19 cellular contexts compared by ENCODE assay signal in the genomic region with DNA sequence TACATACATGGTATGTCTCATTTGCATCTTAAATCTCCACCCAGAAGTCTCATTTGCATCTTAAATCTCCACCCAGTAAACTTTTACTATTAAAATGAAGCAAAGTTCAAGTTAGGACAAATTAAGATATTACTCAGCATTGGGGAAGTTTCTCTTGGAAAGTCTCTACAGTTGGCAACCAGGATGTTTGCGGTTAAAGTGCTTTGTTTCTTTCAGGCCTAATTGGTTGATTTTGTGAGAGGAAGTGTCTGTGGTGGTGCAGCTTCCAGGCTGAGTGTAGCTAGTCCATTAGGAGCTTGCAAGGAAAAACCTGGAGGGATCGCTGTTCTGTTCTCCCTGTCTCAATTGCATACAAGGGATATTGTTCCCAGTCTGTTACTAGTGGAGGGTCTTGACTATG.
A peak's percentile ranks its signal among the peaks of the same experiment; 100 is the strongest.
DNase-seq lines count a peak whose midpoint lies in the region; ATAC-seq, FAIRE-seq and TF ChIP-seq lines count a peak whose summit lies in the region.
"Had no signal": no experiment of that assay in that cellular context is flagged by ENCODE, and none has a peak within 500 bp of the region (broad histone marks: within the 10 kb centered on the region; RNA-seq: fewer than 3 reads in every experiment).

No MANE protein-coding gene starts in this region.

- peak overlapping the region in 7 of 11 experiments; percentile 2 to 72 (median 33); a peak in 10 of 22 replicates for H3K4me2 ChIP-seq in BLaER1 treated with 17β-estradiol and CSF1 and Interleukin-3, amounts not matched to agents 10 nM and 100 nM
- H3K4me2 ChIP-seq in SK-N-SH: no peak overlapping the region

- peak overlapping the region in 2 of 11 experiments; percentile 12 to 52; a peak in 3 of 22 replicates for H3K27ac ChIP-seq in BLaER1 treated with 17β-estradiol and CSF1 and Interleukin-3, amounts not matched to agents 10 nM and 100 nM
- peak overlapping the region; percentile 78 for H3K27ac ChIP-seq in HL-60 (replicated peaks)
- no peak overlapping the region for H3K27ac ChIP-seq in SK-N-SH (ENCODE audit: low read depth in 2 of 2, low read length in 1 of 2)
- H3K27ac ChIP-seq: gastrocnemius medialis had no signal

- intact Hi-C loops in left cardiac atrium (cut with DNase I): no loop called here
- intact Hi-C loops in activated naive CD4-positive, alpha-beta T cell treated with anti-CD3 and anti-CD28 coated beads for 36 hours (cut with micrococcal nuclease): no loop called here

- H3K9me3 Mint-ChIP-seq in activated naive CD4-positive, alpha-beta T cell treated with anti-CD3 and anti-CD28 coated beads for 36 hours: peaks cover 5% of the 10 kb centered on the region

- H3K9me2 ChIP-seq in SK-N-SH: 0 out of 2 replicates have a peak, but pooled peaks cover 3% of the 10 kb centered on the region

- H3K4me1 ChIP-seq in BLaER1 treated with 17β-estradiol and CSF1 and Interleukin-3, amounts not matched to agents 10 nM and 100 nM: peaks cover 0 to 23% (median 4%) of the 10 kb centered on the region in 10 experiments; a peak in 10 of 20 replicates
- no peaks in the 10 kb centered on the region for H3K4me1 ChIP-seq in SK-N-SH (ENCODE audit: control insufficient read depth in 1 of 2, insufficient read depth in 2 of 2, low read depth in 1 of 2, low read length in 1 of 2)
- H3K4me1 ChIP-seq: gastrocnemius medialis had no signal

- WGBS in SK-N-SH (ENCODE audit: low lambda C conversion rate): 21% methylated on average over 2 of the region's 2 CpGs

- no peak overlapping the region for H2AFZ ChIP-seq in SK-N-SH (ENCODE audit: low read depth)

- TF ChIP-seq EP300 in SK-N-SH (IDR thresholded peaks at IDR 0.05; ENCODE audit: borderline replicate concordance in 1 of 2, low read depth in 1 of 2, low read length in 1 of 2): no peak

- no peak overlapping the region for H3K4me3 ChIP-seq in BLaER1 treated with 17β-estradiol and CSF1 and Interleukin-3, amounts not matched to agents 10 nM and 100 nM
- H3K4me3 ChIP-seq in HL-60 (replicated peaks; ENCODE audit: insufficient read depth, low read length): no peak overlapping the region
- no peak overlapping the region for H3K4me3 ChIP-seq in SK-N-SH (ENCODE audit: low read depth in 2 of 2, low read length in 1 of 2)
- H3K4me3 ChIP-seq: gastrocnemius medialis had no signal

- ATAC-seq in left cardiac atrium: peak; percentile 61 to 78
- no peak for ATAC-seq in HG02588 (IDR thresholded peaks at IDR 0.05; ENCODE audit: unreplicated experiment)
- ATAC-seq: gastrocnemius medialis; stimulated activated memory B cell treated with anti-CD40 and anti-IgM and Interleukin-4, amounts not matched to agents 10 μg/mL and 1 μg/mL and 100 μg/mL, for 72 hours had no signal

- H4K20me1 ChIP-seq in BLaER1 treated with 17β-estradiol and CSF1 and Interleukin-3, amounts not matched to agents 10 nM and 100 nM: no peaks in the 10 kb centered on the region
- no peaks in the 10 kb centered on the region for H4K20me1 ChIP-seq in SK-N-SH (ENCODE audit: insufficient read depth)

- no peak for FAIRE-seq in H54 (lab: Jason Lieb, UNC)
- FAIRE-seq: GM18507, kidney had no signal

- CTCF ChIA-PET in SK-N-SH (lab: Yijun Ruan, JAX): no interaction called here
- CTCF ChIA-PET in activated naive CD4-positive, alpha-beta T cell treated with anti-CD3 and anti-CD28 coated beads for 36 hours (lab: Charles Lee): no interaction called here

- POLR2A ChIA-PET in SK-N-SH (lab: Yijun Ruan, JAX): interaction anchor here (0.6 kb wide), 1 partner anchor 55 kb away, joined by 3 read pairs; no protein-coding TSS in a partner anchor

- no peak for TF ChIP-seq POLR2A in H54 (IDR thresholded peaks at IDR 0.05; ENCODE audit: low read depth, low read length)

- H3K36me3 ChIP-seq in BLaER1 treated with 17β-estradiol and CSF1 and Interleukin-3, amounts not matched to agents 10 nM and 100 nM: no peaks in the 10 kb centered on the region
- no peaks in the 10 kb centered on the region for H3K36me3 ChIP-seq in SK-N-SH (replicated peaks in 1 of 2; ENCODE audit: control insufficient read depth in 1 of 2, insufficient read depth in 2 of 2, low read length in 1 of 2)
- H3K36me3 ChIP-seq: gastrocnemius medialis had no signal

- H3K27ac Mint-ChIP-seq in activated naive CD4-positive, alpha-beta T cell treated with anti-CD3 and anti-CD28 coated beads for 36 hours: no peak overlapping the region
- H3K27ac Mint-ChIP-seq: naive B cell; stimulated activated memory B cell treated with anti-CD40 and anti-IgM and Interleukin-4, amounts not matched to agents 10 μg/mL and 1 μg/mL and 100 μg/mL, for 72 hours had no signal

- H3K9me3 ChIP-seq in BLaER1 treated with 17β-estradiol and CSF1 and Interleukin-3, amounts not matched to agents 10 nM and 100 nM (replicated peaks in 1 of 11): peaks cover 0 to 8% (median 4%) of the 10 kb centered on the region in 11 experiments; a peak in 5 of 22 replicates
- H3K9me3 ChIP-seq in SK-N-SH: no peaks in the 10 kb centered on the region
- H3K9me3 ChIP-seq: gastrocnemius medialis had no signal

- DNase-seq in HL-60 (ENCODE audit: low read depth in 1 of 2, low spot score in 1 of 2): peak; percentile 13 to 54
- DNase-seq in UCSD-AML1 (lab: John Stamatoyannopoulos, UW; ENCODE audit: unreplicated experiment): peak; percentile 41
- DNase-seq in left cardiac atrium: no peak
- no peak for DNase-seq in SK-N-SH
- no peak for DNase-seq in H54 (ENCODE audit: insufficient read length, low spot score)
- no peak for DNase-seq in activated naive CD4-positive, alpha-beta T cell treated with anti-CD3 and anti-CD28 coated beads for 36 hours
- DNase-seq: activated CD4-positive, alpha-beta T cell treated with anti-CD3 and anti-CD28 coated beads for 1 hour; C1 segment of cervical spinal cord; gastrocnemius medialis; kidney; naive B cell; NCI-H187; NCI-H69; retina; stimulated activated CD4-positive, alpha-beta T cell treated with anti-CD3 and anti-CD28 coated beads, Interleukin-4, amount 100 ng/mL, for 1 hour had no signal

- H3K4me1 Mint-ChIP-seq in activated naive CD4-positive, alpha-beta T cell treated with anti-CD3 and anti-CD28 coated beads for 36 hours (ENCODE audit: low read depth): no peaks in the 10 kb centered on the region
- H3K4me1 Mint-ChIP-seq: stimulated activated memory B cell treated with anti-CD40 and anti-IgM and Interleukin-4, amounts not matched to agents 10 μg/mL and 1 μg/mL and 100 μg/mL, for 72 hours had no signal

- TF ChIP-seq CTCF in HL-60 (IDR thresholded peaks at IDR 0.05; ENCODE audit: insufficient read depth, low read length): no peak
- no peak for TF ChIP-seq CTCF in SK-N-SH (IDR thresholded peaks at IDR 0.05)

- H3K4me3 Mint-ChIP-seq in activated naive CD4-positive, alpha-beta T cell treated with anti-CD3 and anti-CD28 coated beads for 36 hours: no peak overlapping the region
- H3K4me3 Mint-ChIP-seq: naive B cell; stimulated activated memory B cell treated with anti-CD40 and anti-IgM and Interleukin-4, amounts not matched to agents 10 μg/mL and 1 μg/mL and 100 μg/mL, for 72 hours had no signal

- no peaks in the 10 kb centered on the region for H3F3A ChIP-seq in SK-N-SH (replicated peaks; ENCODE audit: insufficient read depth)

- no peaks in the 10 kb centered on the region for H3K79me2 ChIP-seq in SK-N-SH (ENCODE audit: insufficient read depth)

- H3K36me3 Mint-ChIP-seq in activated naive CD4-positive, alpha-beta T cell treated with anti-CD3 and anti-CD28 coated beads for 36 hours (ENCODE audit: low read depth): no peaks in the 10 kb centered on the region
- H3K36me3 Mint-ChIP-seq: naive B cell; stimulated activated memory B cell treated with anti-CD40 and anti-IgM and Interleukin-4, amounts not matched to agents 10 μg/mL and 1 μg/mL and 100 μg/mL, for 72 hours had no signal

- H3K9ac ChIP-seq in BLaER1 treated with 17β-estradiol and CSF1 and Interleukin-3, amounts not matched to agents 10 nM and 100 nM: no peak overlapping the region
- no peak overlapping the region for H3K9ac ChIP-seq in SK-N-SH

- no peak for TF ChIP-seq RAD21 in SK-N-SH (IDR thresholded peaks at IDR 0.05; ENCODE audit: low read length)

- no peaks in the 10 kb centered on the region for H3K27me3 Mint-ChIP-seq in activated naive CD4-positive, alpha-beta T cell treated with anti-CD3 and anti-CD28 coated beads for 36 hours (ENCODE audit: low read depth)
- H3K27me3 Mint-ChIP-seq: naive B cell; stimulated activated memory B cell treated with anti-CD40 and anti-IgM and Interleukin-4, amounts not matched to agents 10 μg/mL and 1 μg/mL and 100 μg/mL, for 72 hours had no signal

- no peaks in the 10 kb centered on the region for H3K27me3 ChIP-seq in BLaER1 treated with 17β-estradiol and CSF1 and Interleukin-3, amounts not matched to agents 10 nM and 100 nM
- H3K27me3 ChIP-seq in HL-60 (ENCODE audit: insufficient read depth, poor library complexity, severe bottlenecking) (no peaks in the 10 kb centered on the region), SK-N-SH (ENCODE audit: insufficient read depth) (no peaks in the 10 kb centered on the region)
- H3K27me3 ChIP-seq: gastrocnemius medialis had no signal

TF ChIP-seq in SK-N-SH, 30 proteins besides CTCF, POLR2A, EP300 and RAD21 (continues in another document):
- TF ChIP-seq FOSL2 (IDR thresholded peaks at IDR 0.05; ENCODE audit: borderline replicate concordance, low read depth) (no peak), JUND (IDR thresholded peaks at IDR 0.05) (no peak), NRF1 (IDR thresholded peaks at IDR 0.05; ENCODE audit: low read depth, low read length) (no peak), FOXJ3 (CRISPR knock-in tag; IDR thresholded peaks at IDR 0.05) (no peak), RXRA (IDR thresholded peaks at IDR 0.05; ENCODE audit: borderline replicate concordance, low read depth) (no peak), GABPA (IDR thresholded peaks at IDR 0.05; ENCODE audit: low read depth) (no peak), ELF1 (IDR thresholded peaks at IDR 0.05) (no peak), MAX (IDR thresholded peaks at IDR 0.05; ENCODE audit: low read depth) (no peak)
- TF ChIP-seq, protein P1, sequence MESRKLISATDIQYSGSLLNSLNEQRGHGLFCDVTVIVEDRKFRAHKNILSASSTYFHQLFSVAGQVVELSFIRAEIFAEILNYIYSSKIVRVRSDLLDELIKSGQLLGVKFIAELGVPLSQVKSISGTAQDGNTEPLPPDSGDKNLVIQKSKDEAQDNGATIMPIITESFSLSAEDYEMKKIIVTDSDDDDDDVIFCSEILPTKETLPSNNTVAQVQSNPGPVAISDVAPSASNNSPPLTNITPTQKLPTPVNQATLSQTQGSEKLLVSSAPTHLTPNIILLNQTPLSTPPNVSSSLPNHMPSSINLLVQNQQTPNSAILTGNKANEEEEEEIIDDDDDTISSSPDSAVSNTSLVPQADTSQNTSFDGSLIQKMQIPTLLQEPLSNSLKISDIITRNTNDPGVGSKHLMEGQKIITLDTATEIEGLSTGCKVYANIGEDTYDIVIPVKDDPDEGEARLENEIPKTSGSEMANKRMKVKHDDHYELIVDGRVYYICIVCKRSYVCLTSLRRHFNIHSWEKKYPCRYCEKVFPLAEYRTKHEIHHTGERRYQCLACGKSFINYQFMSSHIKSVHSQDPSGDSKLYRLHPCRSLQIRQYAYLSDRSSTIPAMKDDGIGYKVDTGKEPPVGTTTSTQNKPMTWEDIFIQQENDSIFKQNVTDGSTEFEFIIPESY (IDR thresholded peaks at IDR 0.05; ENCODE audit: borderline replicate concordance, low read depth): no peak

Comparison
In these comparisons a context has a peak if more than half of its experiments do, and no peak if none do; other contexts are left out.
1. DNase-seq: peak in HL-60 (2 of 2) and UCSD-AML1 (single experiment); none in left cardiac atrium (single experiment), SK-N-SH (single experiment), H54 (single experiment) and activated naive CD4-positive, alpha-beta T cell treated with anti-CD3 and anti-CD28 coated beads for 36 hours (single experiment).